Comparison of ENCODE assay signal across 19 cellular contexts in genomic region chr7:144830811-144831210, GRCh38. TPM values are rescaled to one million over a fixed set of nuclear protein-coding genes. Genes with fewer than 3 reads are reported as not detected.
DNase-seq lines count a peak whose midpoint lies in the region; TF ChIP-seq lines count a peak whose summit lies in the region.
"Had no signal": no experiment of that assay in that cellular context is flagged by ENCODE, and none has a peak within 500 bp of the region (broad histone marks: within the 10 kb centered on the region; RNA-seq: fewer than 3 reads in every experiment).

No MANE protein-coding gene starts in this region.

- peak overlapping the region; percentile 12 for H3K27ac Mint-ChIP-seq in Caco-2 (ENCODE audit: unreplicated experiment)

- H3K4me3 ChIP-seq in Caco-2 (ENCODE audit: low read depth, low read length) = no peak overlapping the region
- no peak overlapping the region for H3K4me3 ChIP-seq in epithelial cell of esophagus (ENCODE audit: low read length)
- H3K4me3 ChIP-seq: GM12878, HAP-1, heart right ventricle, skin epidermis had no signal

- no peak for TF ChIP-seq CTCF in Caco-2 (IDR thresholded peaks at IDR 0.05; ENCODE audit: insufficient read depth in 1 of 2, low read depth in 1 of 2, low read length in 1 of 2, severe bottlenecking in 1 of 2, unreplicated experiment in 1 of 2)
- no peak for TF ChIP-seq CTCF in epithelial cell of esophagus (IDR thresholded peaks at IDR 0.05; ENCODE audit: insufficient read depth, low read depth, low read length, missing control alignments)

- DNase-seq in ACHN = peak; percentile 48
- DNase-seq in Caco-2 = no peak
- DNase-seq in T1000 (lab: John Stamatoyannopoulos, UW) = peak; percentile 25
- peak; percentile 28 for DNase-seq in epithelial cell of esophagus (ENCODE audit: low read depth)
- DNase-seq in activated effector memory CD4-positive, alpha-beta T cell treated with anti-CD3 and anti-CD28 coated beads, Interleukin-2, amount 50 U/mL, for 16 hours = no peak
- no peak for DNase-seq in stimulated activated CD4-positive, alpha-beta T cell treated with anti-CD3 and anti-CD28 coated beads, Interleukin-1b, Interleukin-23, amount 100 ng/mL, for 48 hours
- no peak for DNase-seq in OCI-M2 (lab: John Stamatoyannopoulos, UW; ENCODE audit: unreplicated experiment)
- DNase-seq in NK-92 treated with Interleukin-12 subunit alpha and Interleukin-12 subunit beta, amount 100 ng/mL, for 24 hours (lab: John Stamatoyannopoulos, UW) = no peak
- DNase-seq: activated CD4-positive, CD25-positive, alpha-beta regulatory T cell treated with anti-CD3 and anti-CD28 coated beads, Interleukin-2, amount 50 U/mL, for 72 hours; activated T-cell treated with anti-CD3 and anti-CD28 coated beads, Interleukin-2, amount 50 U/mL, for 72 hours; BE2C; heart right ventricle; KG1; left cardiac atrium; NCI-H187 treated with DMSO at 0.1 percent for 48 hours; NCI-H526 treated with DMSO at 0.1 percent for 48 hours had no signal

- peaks cover 50% of the 10 kb centered on the region for H3K4me1 ChIP-seq in Caco-2
- H3K4me1 ChIP-seq: BE2C had no signal

- POLR2A ChIA-PET in Caco-2 (lab: Charles Lee) = no interaction called here

- H3K36me3 ChIP-seq in Caco-2 (ENCODE audit: control insufficient read depth, insufficient read depth, low read length) = no peaks in the 10 kb centered on the region; the same call in 1 of the 2 replicates
- H3K36me3 ChIP-seq: BE2C, HAP-1, heart right ventricle had no signal

- intact Hi-C loops in Caco-2 (cut with micrococcal nuclease; ENCODE audit: unreplicated experiment) = no loop called here

- peaks cover 58% of the 10 kb centered on the region for H3K36me3 Mint-ChIP-seq in Caco-2 (ENCODE audit: insufficient read depth, unreplicated experiment)

- peaks cover 38% of the 10 kb centered on the region for H3K9me3 ChIP-seq in Caco-2
- H3K9me3 ChIP-seq: BE2C, HAP-1, heart right ventricle had no signal

- H3K4me1 Mint-ChIP-seq in Caco-2 (ENCODE audit: low read depth, unreplicated experiment) = peaks cover 31% of the 10 kb centered on the region

- no peaks in the 10 kb centered on the region for H3K27me3 ChIP-seq in Caco-2 (replicated peaks; ENCODE audit: control insufficient read depth, insufficient read depth, low read length)
- H3K27me3 ChIP-seq: BE2C, heart right ventricle had no signal

- H3K9me3 Mint-ChIP-seq in Caco-2 (ENCODE audit: unreplicated experiment) = peaks cover 12% of the 10 kb centered on the region
- H3K9me3 Mint-ChIP-seq: activated T-cell treated with anti-CD3 and anti-CD28 coated beads, Interleukin-2, amount 50 U/mL, for 72 hours had no signal

- H3K27me3 Mint-ChIP-seq in Caco-2 (ENCODE audit: insufficient read depth, unreplicated experiment) = no peaks in the 10 kb centered on the region

- BruUV-seq in Caco-2 (replicated peaks; lab: Mats Ljungman, UMichigan) = no TSS peak

- no peak overlapping the region for H3K4me3 Mint-ChIP-seq in Caco-2 (ENCODE audit: unreplicated experiment)

- CTCF ChIA-PET in Caco-2 (lab: Charles Lee) = no interaction called here

- in situ Hi-C loops in ACHN (cut with HindIII; ENCODE audit: low pct_ligation_motif_present, low pct_unique_long_range_greater_than_20kb, low sequenced_read_pairs) = no loop called here

RNA-seq across cellular contexts. Expression of gene TPK1, which starts 5.0 kb away (rescaled TPM):
- 72.0 and 86.6 TPM in 2 replicates for total RNA-seq in Caco-2 (2022)

Comparison
In these comparisons a context has a peak if more than half of its experiments do, and no peak if none do; other contexts are left out.
1. DNase-seq: peak in ACHN (single experiment), T1000 (single experiment) and epithelial cell of esophagus (single experiment); none in Caco-2 (0 of 2), activated effector memory CD4-positive, alpha-beta T cell treated with anti-CD3 and anti-CD28 coated beads, Interleukin-2, amount 50 U/mL, for 16 hours (single experiment), stimulated activated CD4-positive, alpha-beta T cell treated with anti-CD3 and anti-CD28 coated beads, Interleukin-1b, Interleukin-23, amount 100 ng/mL, for 48 hours (single experiment), OCI-M2 (single experiment) and NK-92 treated with Interleukin-12 subunit alpha and Interleukin-12 subunit beta, amount 100 ng/mL, for 24 hours (single experiment).